In genomic region chr3:32992310-32992686, GRCh38 we compare ENCODE assay signal across 1 cellular context.
TF ChIP-seq lines count a peak whose summit lies in the region.

No MANE protein-coding gene starts in this region.

TF ChIP-seq in HepG2, 621 proteins besides CTCF, POLR2A, EP300 and RAD21:
- no peak for TF ChIP-seq DMTF1 (CRISPR knock-in tag; IDR thresholded peaks at IDR 0.05)
- no peak for TF ChIP-seq HNRNPUL1 (IDR thresholded peaks at IDR 0.05; ENCODE audit: low read depth, low read length)
- no peak for TF ChIP-seq HOXA7 (CRISPR knock-in tag; IDR thresholded peaks at IDR 0.05)
- no peak for TF ChIP-seq ZFP36 (IDR thresholded peaks at IDR 0.05; ENCODE audit: borderline replicate concordance, low read depth, low read length, partially characterized antibody)
- TF ChIP-seq ATF7 (IDR thresholded peaks at IDR 0.05) = 0 out of 2 replicates have a peak, but pooled peaks have one; percentile 31
- TF ChIP-seq ATF7 (CRISPR knock-in tag; IDR thresholded peaks at IDR 0.05) = no peak
